16 cellular contexts compared by ENCODE assay signal in genomic region chr7:22331704-22332103, GRCh38. TPM values are rescaled to one million over a fixed set of nuclear protein-coding genes. Genes with fewer than 3 reads are reported as not detected.
A peak's percentile ranks its signal among the peaks of the same experiment; 100 is the strongest.
DNase-seq lines count a peak whose midpoint lies in the region; ATAC-seq, FAIRE-seq and TF ChIP-seq lines count a peak whose summit lies in the region.
"Had no signal": no experiment of that assay in that cellular context is flagged by ENCODE, and none has a peak within 500 bp of the region (broad histone marks: within the 10 kb centered on the region; RNA-seq: fewer than 3 reads in every experiment).

No MANE protein-coding gene starts in this region.

- H2AFZ ChIP-seq in GM23338, result no peak overlapping the region

- H3K4me3 ChIP-seq in GM23338 (peak overlapping the region; percentile 37), adipocyte (ENCODE audit: low read length) (no peak overlapping the region), small intestine (ENCODE audit: low read depth in 1 of 2, low read length in 2 of 2) (no peak overlapping the region)
- H3K4me3 ChIP-seq: SJSA1 had no signal

- H3K27ac ChIP-seq in GM23338 (ENCODE audit: low read depth) (peak overlapping the region; percentile 53; the same call in 1 of the 2 replicates), small intestine (ENCODE audit: low read depth in 1 of 2, low read length in 1 of 2) (no peak overlapping the region)
- H3K27ac ChIP-seq: SJSA1 had no signal

- no peaks in the 10 kb centered on the region for H3K27me3 ChIP-seq in GM23338 (ENCODE audit: insufficient read depth)
- peaks cover 9% of the 10 kb centered on the region for H3K27me3 ChIP-seq in adipocyte (replicated peaks; ENCODE audit: control insufficient read depth, insufficient read depth, low read length)
- H3K27me3 ChIP-seq in small intestine (ENCODE audit: control insufficient read depth in 2 of 2, insufficient read depth in 2 of 2, low read length in 2 of 2), result no peaks in the 10 kb centered on the region

- H3K9me3 ChIP-seq in adipocyte (ENCODE audit: control insufficient read depth, low read length) (no peaks in the 10 kb centered on the region), small intestine (ENCODE audit: control insufficient read depth, low read depth) (no peaks in the 10 kb centered on the region)
- H3K9me3 ChIP-seq: SJSA1 had no signal

- ATAC-seq in GM23338, result no peak
- ATAC-seq in left lobe of liver, result no peak
- ATAC-seq in activated naive CD4-positive, alpha-beta T cell treated with anti-CD3 and anti-CD28 coated beads, Interleukin-2, amount 50 U/mL, for 72 hours, result no peak
- no peak for ATAC-seq in GM18868 (IDR thresholded peaks at IDR 0.05; ENCODE audit: unreplicated experiment)

- peaks cover 7% of the 10 kb centered on the region for H3K27me3 Mint-ChIP-seq in GM23338 (ENCODE audit: insufficient read depth, low read depth, poor library complexity)
- H3K27me3 Mint-ChIP-seq: CD4-positive, alpha-beta T cell had no signal

- H3K36me3 Mint-ChIP-seq in GM23338 (ENCODE audit: low read depth), result no peaks in the 10 kb centered on the region; the same call in 2 of the 3 replicates
- H3K36me3 Mint-ChIP-seq in activated naive CD4-positive, alpha-beta T cell treated with anti-CD3 and anti-CD28 coated beads, Interleukin-2, amount 50 U/mL, for 72 hours, result no peaks in the 10 kb centered on the region

- H3K36me3 ChIP-seq in GM23338 (ENCODE audit: insufficient read depth) (no peaks in the 10 kb centered on the region), adipocyte (ENCODE audit: control insufficient read depth, insufficient read depth, low read length, severe bottlenecking) (no peaks in the 10 kb centered on the region), small intestine (ENCODE audit: control insufficient read depth in 2 of 2, insufficient read depth in 2 of 2, low read length in 2 of 2) (no peaks in the 10 kb centered on the region)
- H3K36me3 ChIP-seq: SJSA1 had no signal

- no peaks in the 10 kb centered on the region for H3K9me3 Mint-ChIP-seq in GM23338
- H3K9me3 Mint-ChIP-seq in activated naive CD4-positive, alpha-beta T cell treated with anti-CD3 and anti-CD28 coated beads, Interleukin-2, amount 50 U/mL, for 72 hours, result no peaks in the 10 kb centered on the region
- H3K9me3 Mint-ChIP-seq: CD4-positive, alpha-beta T cell; HFFc6 had no signal

- peak; percentile 79 for FAIRE-seq in small intestine (lab: Jason Lieb, UNC)

- H3K4me1 ChIP-seq in GM23338 (ENCODE audit: insufficient read depth) (peaks cover 64% of the 10 kb centered on the region), adipocyte (ENCODE audit: control insufficient read depth, insufficient read depth, low read length) (no peaks in the 10 kb centered on the region), small intestine (ENCODE audit: control insufficient read depth in 2 of 2, insufficient read depth in 1 of 2, low read depth in 1 of 2, low read length in 1 of 2) (peaks cover 7 to 10% of the 10 kb centered on the region in 2 donors)
- H3K4me1 ChIP-seq: SJSA1 had no signal

- TF ChIP-seq CTCF in GM23338 (conservative IDR thresholded peaks at IDR 0.05; ENCODE audit: low read depth in 2 of 2), result no peak

- H3F3A ChIP-seq in GM23338 (replicated peaks; ENCODE audit: low read depth), result 0 out of 2 replicates have a peak, but pooled peaks cover 6% of the 10 kb centered on the region

- no peaks in the 10 kb centered on the region for H4K20me1 ChIP-seq in GM23338 (replicated peaks; ENCODE audit: insufficient read depth)

- DNase-seq in GM23338 (ENCODE audit: low spot score), result no peak
- peak; percentile 7 for DNase-seq in adipocyte (ENCODE audit: low read depth)
- peak; percentile 52 for DNase-seq in fibroblast of peridontal ligament (ENCODE audit: extremely low read depth)
- DNase-seq in small intestine, result no peak
- no peak for DNase-seq in stimulated activated CD4-positive, alpha-beta T cell treated with anti-CD3 and anti-CD28 coated beads, Interleukin-2, amount 100 ng/mL, for 24 hours
- DNase-seq in left lobe of liver (ENCODE audit: low spot score), result no peak
- DNase-seq in activated naive CD4-positive, alpha-beta T cell treated with anti-CD3 and anti-CD28 coated beads, Interleukin-2, amount 50 U/mL, for 72 hours (ENCODE audit: low spot score in 2 of 2), result no peak
- DNase-seq: CD4-positive, alpha-beta T cell; DMS79 treated with DMSO at 0.1 percent for 48 hours; GDM1; HFFc6; NCI-H345; NCI-H526 treated with DMSO at 0.1 percent for 48 hours; OCI-M1 had no signal

- no peak overlapping the region for H3K9ac ChIP-seq in adipocyte (ENCODE audit: low read length)

- no peak overlapping the region for H3K27ac Mint-ChIP-seq in GM23338
- no peak overlapping the region for H3K27ac Mint-ChIP-seq in activated naive CD4-positive, alpha-beta T cell treated with anti-CD3 and anti-CD28 coated beads, Interleukin-2, amount 50 U/mL, for 72 hours
- H3K27ac Mint-ChIP-seq: CD4-positive, alpha-beta T cell; HFFc6 had no signal

- H3K9me2 ChIP-seq in GM23338 (ENCODE audit: insufficient read depth), result no peaks in the 10 kb centered on the region

- H3K79me2 ChIP-seq in GM23338 (replicated peaks; ENCODE audit: insufficient read depth), result peaks cover 66% of the 10 kb centered on the region

- WGBS in small intestine, 3 donors, result 78 to 100% (median 79%) methylated on average over 1 of the region's 1 CpG

- H3K4me3 Mint-ChIP-seq in GM23338, result no peak overlapping the region
- H3K4me3 Mint-ChIP-seq: CD4-positive, alpha-beta T cell; HFFc6 had no signal

- H3K4me2 ChIP-seq in GM23338, result peak overlapping the region; percentile 60

- H3K4me1 Mint-ChIP-seq in GM23338, result peaks cover 80% of the 10 kb centered on the region

TF ChIP-seq in GM23338, 12 proteins besides CTCF, POLR2A, EP300 and RAD21 (continues in another document):
- no peak for TF ChIP-seq ETS1 (IDR thresholded peaks at IDR 0.05)
- no peak for TF ChIP-seq CREB1 (CRISPR knock-in tag; IDR thresholded peaks at IDR 0.05; ENCODE audit: low read depth)
- no peak for TF ChIP-seq JUNB (IDR thresholded peaks at IDR 0.05; ENCODE audit: unreplicated experiment)
- no peak for TF ChIP-seq POLR2AphosphoS5 (IDR thresholded peaks at IDR 0.05; ENCODE audit: low read depth)
- no peak for TF ChIP-seq EZH2 (IDR thresholded peaks at IDR 0.05; ENCODE audit: low read depth, unreplicated experiment)
- TF ChIP-seq STAT1 (IDR thresholded peaks at IDR 0.05; ENCODE audit: unreplicated experiment), result no peak
- TF ChIP-seq REST (IDR thresholded peaks at IDR 0.05; ENCODE audit: unreplicated experiment), result no peak
- TF ChIP-seq NANOG (IDR thresholded peaks at IDR 0.05; ENCODE audit: borderline replicate concordance), result no peak
- no peak for TF ChIP-seq ZNF114 (CRISPR knock-in tag; IDR thresholded peaks at IDR 0.05)
- TF ChIP-seq ZNF331 (CRISPR knock-in tag; IDR thresholded peaks at IDR 0.05; ENCODE audit: low read depth), result no peak

RNA-seq across cellular contexts. Expression of gene RAPGEF5, which starts 25.2 kb away (rescaled TPM):
- 13.1 and 17.7 TPM in 2 replicates for total RNA-seq in GM23338 (2014; rRNA removed; shearing (Covaris generic))
- polyA plus RNA-seq in GM23338 (2016; fragmentation: Nextera tagmentation; extraction: Ambion mirVana) (6.3 and 7.1 TPM in 2 replicates), small intestine (10 to 100 TPM in 1 of 3 donors, 1 to 10 TPM in 2; 5.4 to 11.5 (median 8.7) TPM)
- 21.2 TPM for total RNA-seq in left lobe of liver
- total RNA-seq in activated naive CD4-positive, alpha-beta T cell treated with anti-CD3 and anti-CD28 coated beads, Interleukin-2, amount 50 U/mL, for 72 hours, result under 1 TPM; 0.23 to 0.53 TPM

Comparison
In these comparisons a context has a peak if more than half of its experiments do, and no peak if none do; other contexts are left out.
1. DNase-seq: peak in adipocyte (single experiment) and fibroblast of peridontal ligament (single experiment); none in GM23338 (single experiment), small intestine (single experiment), stimulated activated CD4-positive, alpha-beta T cell treated with anti-CD3 and anti-CD28 coated beads, Interleukin-2, amount 100 ng/mL, for 24 hours (0 of 2), left lobe of liver (single experiment) and activated naive CD4-positive, alpha-beta T cell treated with anti-CD3 and anti-CD28 coated beads, Interleukin-2, amount 50 U/mL, for 72 hours (0 of 2).